ENCODE assay signal across 8 cellular contexts in the genomic region with DNA sequence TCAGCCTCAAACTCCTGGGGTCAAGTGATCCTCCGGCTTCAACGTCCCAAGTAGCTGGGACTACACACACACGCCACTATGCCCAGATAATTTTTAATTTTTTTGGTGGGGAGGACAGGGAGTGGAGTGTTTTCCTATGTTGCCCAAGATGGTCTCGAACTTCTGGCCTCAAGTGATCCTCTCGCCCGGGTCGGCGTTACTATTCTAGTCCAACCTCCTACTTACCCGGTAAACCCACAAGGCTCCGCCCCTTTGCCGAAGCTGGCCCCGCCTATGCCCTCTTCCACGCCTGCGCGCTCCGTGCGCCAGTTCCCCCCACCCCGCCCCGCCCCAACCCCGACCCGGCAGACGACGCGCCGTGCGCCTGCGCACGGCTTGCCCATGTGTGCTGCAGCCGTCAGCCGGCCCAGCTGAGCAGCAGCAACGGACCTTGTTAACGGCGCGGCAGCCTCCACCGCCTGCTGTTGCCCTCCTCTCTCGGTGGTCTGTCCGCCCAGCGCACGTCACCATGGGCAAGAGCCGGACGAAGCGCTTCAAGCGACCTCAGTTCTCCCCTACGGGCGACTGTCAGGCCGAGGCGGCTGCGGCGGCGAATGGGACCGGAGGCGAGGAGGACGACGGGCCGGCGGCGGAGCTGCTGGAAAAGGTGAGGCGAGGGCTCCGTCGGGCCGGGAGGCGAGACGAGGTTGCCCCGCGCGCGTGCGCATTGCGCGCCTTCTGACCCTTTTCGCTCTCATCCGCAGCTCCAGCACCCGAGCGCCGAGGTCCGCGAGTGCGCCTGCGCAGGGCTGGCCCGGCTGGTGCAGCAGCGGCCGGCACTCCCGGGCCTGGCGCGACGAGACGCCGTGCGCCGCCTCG. TPM values are rescaled to one million over a fixed set of nuclear protein-coding genes. Genes with fewer than 3 reads are reported as not detected.
A peak's percentile ranks its signal among the peaks of the same experiment; 100 is the strongest.
DNase-seq lines count a peak whose midpoint lies in the region; ATAC-seq and TF ChIP-seq lines count a peak whose summit lies in the region.

A gene with protein sequence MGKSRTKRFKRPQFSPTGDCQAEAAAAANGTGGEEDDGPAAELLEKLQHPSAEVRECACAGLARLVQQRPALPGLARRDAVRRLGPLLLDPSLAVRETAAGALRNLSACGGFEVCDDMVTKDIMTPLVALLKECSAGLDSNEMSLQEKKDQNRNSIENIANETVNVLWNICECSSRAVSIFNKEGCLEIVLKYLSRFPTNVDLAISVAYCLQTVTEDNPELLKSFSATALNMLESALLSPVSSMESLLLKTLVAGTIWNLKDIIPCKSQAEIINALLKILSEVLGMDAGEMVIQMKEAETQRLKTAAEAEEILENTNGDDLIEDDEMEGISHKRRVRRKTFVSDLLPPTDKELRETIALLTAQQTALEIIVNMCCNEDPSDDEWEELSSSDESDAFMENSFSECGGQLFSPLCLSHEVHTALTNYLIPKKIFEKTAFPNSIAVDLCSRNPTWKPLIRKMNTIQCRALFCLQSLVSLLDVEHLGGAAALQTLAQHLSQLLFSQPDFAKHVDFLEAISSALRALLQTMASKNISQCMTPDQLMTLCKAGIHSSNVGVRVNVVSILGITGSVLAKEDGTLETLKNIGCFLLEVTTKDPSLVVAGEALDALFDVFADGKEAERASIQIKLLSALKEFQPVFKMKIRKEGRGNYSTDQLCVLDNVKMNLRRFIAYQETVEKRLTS (plus strand): TSS at position 347 of the 858 bp plus-strand sequence. CDS start 162 bp downstream, at position 509.

- H3K4me1 ChIP-seq in RWPE2 (ENCODE audit: insufficient read depth, poor library complexity, severe bottlenecking), result no peaks in the 10 kb centered on the region

- peak within 1 kb of the TSS; percentile 87 for H3K4me3 Mint-ChIP-seq in activated T-helper 2 cell treated with anti-CD3 and anti-CD28 coated beads, Interferon-gamma antibody, Interleukin-2, Interleukin-4, amounts not matched to agents 10 μg/mL and 5 μg/mL and 100 μg/mL, durations not matched to agents 14 hours and 24 hours and 36 hours (ENCODE audit: low read depth)
- peak within 1 kb of the TSS; percentile 84 to 97 (median 94) for H3K4me3 Mint-ChIP-seq in nephron

- H3K36me3 Mint-ChIP-seq in activated T-helper 2 cell treated with anti-CD3 and anti-CD28 coated beads, Interferon-gamma antibody, Interleukin-2, Interleukin-4, amounts not matched to agents 10 μg/mL and 5 μg/mL and 100 μg/mL, durations not matched to agents 14 hours and 24 hours and 36 hours (ENCODE audit: low read depth), result peaks cover 31% of the 10 kb centered on the region
- H3K36me3 Mint-ChIP-seq in nephron (ENCODE audit: low read depth), result peaks cover 11% of the 10 kb centered on the region

- H3K36me3 ChIP-seq in RWPE2 (ENCODE audit: low read depth), result peaks cover 27% of the 10 kb centered on the region

- no peaks in the 10 kb centered on the region for H3K9me3 Mint-ChIP-seq in activated T-helper 2 cell treated with anti-CD3 and anti-CD28 coated beads, Interferon-gamma antibody, Interleukin-2, Interleukin-4, amounts not matched to agents 10 μg/mL and 5 μg/mL and 100 μg/mL, durations not matched to agents 14 hours and 24 hours and 36 hours
- H3K9me3 Mint-ChIP-seq in nephron, result no peaks in the 10 kb centered on the region

- ATAC-seq in RWPE2 (ENCODE audit: low read depth), result peak; percentile 91
- ATAC-seq in stimulated activated naive CD8-positive, alpha-beta T cell treated with anti-CD3 and anti-CD28 coated beads, Interleukin-15, Interleukin-2, amounts not matched to agents 100 U/mL and 50 U/mL, for 24 hours, result peak; percentile 82

- TF ChIP-seq CTCF in RWPE2 (IDR thresholded peaks at IDR 0.05; ENCODE audit: poor library complexity, severe bottlenecking) (no peak), fibroblast of the aortic adventitia (IDR thresholded peaks at IDR 0.05; ENCODE audit: insufficient read depth, low read length) (no peak), nephron (IDR thresholded peaks at IDR 0.05; ENCODE audit: unreplicated experiment in 3 of 3) (no peak)

- H3K4me3 ChIP-seq in RWPE2 (ENCODE audit: severe bottlenecking), result peak within 1 kb of the TSS; percentile 90
- peak within 1 kb of the TSS; percentile 96 for H3K4me3 ChIP-seq in fibroblast of the aortic adventitia (ENCODE audit: low read depth, low read length)

- DNase-seq in EH (ENCODE audit: low read depth), result peak; percentile 93
- DNase-seq in H4 (ENCODE audit: low spot score), result peak; percentile 88
- DNase-seq in LoVo (ENCODE audit: low spot score), result peak; percentile 95
- DNase-seq in RWPE2 (ENCODE audit: low spot score), result peak; percentile 89
- DNase-seq in activated T-helper 2 cell treated with anti-CD3 and anti-CD28 coated beads, Interferon-gamma antibody, Interleukin-2, Interleukin-4, amounts not matched to agents 10 μg/mL and 5 μg/mL and 100 μg/mL, durations not matched to agents 14 hours and 24 hours and 36 hours (ENCODE audit: low spot score), result peak; percentile 94
- peak; percentile 92 for DNase-seq in fibroblast of the aortic adventitia (ENCODE audit: low read depth)
- DNase-seq in stimulated activated naive CD8-positive, alpha-beta T cell treated with anti-CD3 and anti-CD28 coated beads, Interleukin-15, Interleukin-2, amounts not matched to agents 100 U/mL and 50 U/mL, for 24 hours, result peak; percentile 96

- intact Hi-C loops in activated T-helper 2 cell treated with anti-CD3 and anti-CD28 coated beads, Interferon-gamma antibody, Interleukin-2, Interleukin-4, amounts not matched to agents 10 μg/mL and 5 μg/mL and 100 μg/mL, durations not matched to agents 14 hours and 24 hours and 36 hours (cut with micrococcal nuclease), result loop anchor here (1.0 to 10.0 kb wide), 3 partner anchors 41 to 679 kb away; a partner anchor contains a TSS

- H3K27ac ChIP-seq in RWPE2 (ENCODE audit: poor library complexity, severe bottlenecking), result peak within 1 kb of the TSS; percentile 67

- peaks cover 32% of the 10 kb centered on the region for H3K4me1 Mint-ChIP-seq in activated T-helper 2 cell treated with anti-CD3 and anti-CD28 coated beads, Interferon-gamma antibody, Interleukin-2, Interleukin-4, amounts not matched to agents 10 μg/mL and 5 μg/mL and 100 μg/mL, durations not matched to agents 14 hours and 24 hours and 36 hours (ENCODE audit: low read depth)
- peaks cover 27% of the 10 kb centered on the region for H3K4me1 Mint-ChIP-seq in nephron

- H3K27me3 ChIP-seq in RWPE2 (ENCODE audit: insufficient read depth, poor library complexity, severe bottlenecking), result no peaks in the 10 kb centered on the region

- no peaks in the 10 kb centered on the region for H3K27me3 Mint-ChIP-seq in activated T-helper 2 cell treated with anti-CD3 and anti-CD28 coated beads, Interferon-gamma antibody, Interleukin-2, Interleukin-4, amounts not matched to agents 10 μg/mL and 5 μg/mL and 100 μg/mL, durations not matched to agents 14 hours and 24 hours and 36 hours (ENCODE audit: low read depth)
- H3K27me3 Mint-ChIP-seq in nephron (ENCODE audit: low read depth), result peaks cover 3% of the 10 kb centered on the region

- H3K27ac Mint-ChIP-seq in activated T-helper 2 cell treated with anti-CD3 and anti-CD28 coated beads, Interferon-gamma antibody, Interleukin-2, Interleukin-4, amounts not matched to agents 10 μg/mL and 5 μg/mL and 100 μg/mL, durations not matched to agents 14 hours and 24 hours and 36 hours, result peak within 1 kb of the TSS; percentile 92
- peak within 1 kb of the TSS; percentile 86 to 89 (median 87) for H3K27ac Mint-ChIP-seq in nephron

- no peaks in the 10 kb centered on the region for H3K9me3 ChIP-seq in RWPE2 (ENCODE audit: severe bottlenecking)

RNA-seq across cellular contexts. Expression of the gene that starts here (rescaled TPM):
- 13.7 and 14.6 TPM in 2 replicates for total RNA-seq in H4 (2014; rRNA removed; shearing (Covaris generic))
- total RNA-seq in activated T-helper 2 cell treated with anti-CD3 and anti-CD28 coated beads, Interferon-gamma antibody, Interleukin-2, Interleukin-4, amounts not matched to agents 10 μg/mL and 5 μg/mL and 100 μg/mL, durations not matched to agents 14 hours and 24 hours and 36 hours, result 24.9 and 25.9 TPM in 2 replicates
- 14.8 and 18.8 TPM in 2 replicates for total RNA-seq in fibroblast of the aortic adventitia (ENCODE audit: low replicate concordance)

Comparison
In these comparisons a context has a peak if more than half of its experiments do, and no peak if none do; other contexts are left out.
1. Peak in every context shown above with its lines: DNase-seq, ATAC-seq, H3K4me3 ChIP-seq and H3K27ac ChIP-seq.